ENCODE assay signal across 24 cellular contexts in genomic region chr20:53722515-53723036, GRCh38.
DNase-seq lines count a peak whose midpoint lies in the region; ATAC-seq lines count a peak whose summit lies in the region.
"Had no signal": no experiment of that assay in that cellular context is flagged by ENCODE, and none has a peak within 500 bp of the region (broad histone marks: within the 10 kb centered on the region; RNA-seq: fewer than 3 reads in every experiment).

No MANE protein-coding gene starts in this region.

- H3K27me3 Mint-ChIP-seq in T-helper 1 cell treated with Interleukin-12 subunit alpha and Interleukin-12 subunit beta and Interleukin-4 antibody, amounts not matched to agents 30 μg/mL and 1 μg/mL, for 36 hours (ENCODE audit: low read depth): no peaks in the 10 kb centered on the region
- no peaks in the 10 kb centered on the region for H3K27me3 Mint-ChIP-seq in activated T-cell treated with anti-CD3 and anti-CD28 coated beads, Interleukin-2, amount 50 U/mL, for 72 hours (ENCODE audit: low read depth)
- no peaks in the 10 kb centered on the region for H3K27me3 Mint-ChIP-seq in activated T-helper 2 cell treated with anti-CD3 and anti-CD28 coated beads, Interferon-gamma antibody, Interleukin-2, Interleukin-4, amounts not matched to agents 10 μg/mL and 5 μg/mL and 100 μg/mL, durations not matched to agents 14 hours and 24 hours and 36 hours (ENCODE audit: low read depth)
- no peaks in the 10 kb centered on the region for H3K27me3 Mint-ChIP-seq in stimulated activated memory B cell treated with anti-CD40 and anti-IgM and Interleukin-4, amounts not matched to agents 10 μg/mL and 1 μg/mL and 100 μg/mL, for 72 hours
- H3K27me3 Mint-ChIP-seq: IgD-negative memory B cell had no signal

- H3K9me3 Mint-ChIP-seq in T-helper 1 cell treated with Interleukin-12 subunit alpha and Interleukin-12 subunit beta and Interleukin-4 antibody, amounts not matched to agents 30 μg/mL and 1 μg/mL, for 36 hours: no peaks in the 10 kb centered on the region
- peaks cover 2% of the 10 kb centered on the region in 2 donors for H3K9me3 Mint-ChIP-seq in activated T-cell treated with anti-CD3 and anti-CD28 coated beads, Interleukin-2, amount 50 U/mL, for 72 hours
- no peaks in the 10 kb centered on the region for H3K9me3 Mint-ChIP-seq in activated T-helper 2 cell treated with anti-CD3 and anti-CD28 coated beads, Interferon-gamma antibody, Interleukin-2, Interleukin-4, amounts not matched to agents 10 μg/mL and 5 μg/mL and 100 μg/mL, durations not matched to agents 14 hours and 24 hours and 36 hours
- H3K9me3 Mint-ChIP-seq in stimulated activated memory B cell treated with anti-CD40 and anti-IgM and Interleukin-4, amounts not matched to agents 10 μg/mL and 1 μg/mL and 100 μg/mL, for 72 hours: no peaks in the 10 kb centered on the region
- H3K9me3 Mint-ChIP-seq: HFFc6, IgD-negative memory B cell had no signal

- peak overlapping the region; percentile 83 for H3K27ac Mint-ChIP-seq in T-helper 1 cell treated with Interleukin-12 subunit alpha and Interleukin-12 subunit beta and Interleukin-4 antibody, amounts not matched to agents 30 μg/mL and 1 μg/mL, for 36 hours
- peak overlapping the region; percentile 20 for H3K27ac Mint-ChIP-seq in activated T-cell treated with anti-CD3 and anti-CD28 coated beads, Interleukin-2, amount 50 U/mL, for 72 hours
- H3K27ac Mint-ChIP-seq in activated T-helper 2 cell treated with anti-CD3 and anti-CD28 coated beads, Interferon-gamma antibody, Interleukin-2, Interleukin-4, amounts not matched to agents 10 μg/mL and 5 μg/mL and 100 μg/mL, durations not matched to agents 14 hours and 24 hours and 36 hours: peak overlapping the region; percentile 78
- H3K27ac Mint-ChIP-seq in stimulated activated memory B cell treated with anti-CD40 and anti-IgM and Interleukin-4, amounts not matched to agents 10 μg/mL and 1 μg/mL and 100 μg/mL, for 72 hours: peak overlapping the region; percentile 71
- H3K27ac Mint-ChIP-seq: HFFc6, IgD-negative memory B cell had no signal

- H3K4me1 Mint-ChIP-seq in T-helper 1 cell treated with Interleukin-12 subunit alpha and Interleukin-12 subunit beta and Interleukin-4 antibody, amounts not matched to agents 30 μg/mL and 1 μg/mL, for 36 hours (ENCODE audit: low read depth): peaks cover 20% of the 10 kb centered on the region
- peaks cover 26% of the 10 kb centered on the region for H3K4me1 Mint-ChIP-seq in activated T-cell treated with anti-CD3 and anti-CD28 coated beads, Interleukin-2, amount 50 U/mL, for 72 hours (ENCODE audit: low read depth)
- peaks cover 19% of the 10 kb centered on the region for H3K4me1 Mint-ChIP-seq in activated T-helper 2 cell treated with anti-CD3 and anti-CD28 coated beads, Interferon-gamma antibody, Interleukin-2, Interleukin-4, amounts not matched to agents 10 μg/mL and 5 μg/mL and 100 μg/mL, durations not matched to agents 14 hours and 24 hours and 36 hours (ENCODE audit: low read depth)
- H3K4me1 Mint-ChIP-seq in stimulated activated memory B cell treated with anti-CD40 and anti-IgM and Interleukin-4, amounts not matched to agents 10 μg/mL and 1 μg/mL and 100 μg/mL, for 72 hours: peaks cover 18% of the 10 kb centered on the region

- no peak for DNase-seq in T-helper 1 cell
- DNase-seq in activated T-cell treated with anti-CD3 and anti-CD28 coated beads, Interleukin-2, amount 50 U/mL, for 72 hours: no peak
- DNase-seq in activated T-cell treated with anti-CD3 and anti-CD28 coated beads, Interleukin-2, amount 50 U/mL, for 48 hours: no peak
- DNase-seq in activated T-helper 2 cell treated with anti-CD3 and anti-CD28 coated beads, Interferon-gamma antibody, Interleukin-2, Interleukin-4, amounts not matched to agents 10 μg/mL and 5 μg/mL and 100 μg/mL, durations not matched to agents 14 hours and 24 hours and 36 hours (ENCODE audit: low spot score): no peak
- no peak for DNase-seq in AML-193 (lab: John Stamatoyannopoulos, UW)
- DNase-seq in amygdala (lab: John Stamatoyannopoulos, UW): no peak
- DNase-seq: 8988T, ACHN, Calu3, DMS79 treated with DMSO at 0.1 percent for 48 hours, GF-D8, GOT3, HFFc6, NCI-H1048, NCI-H1417, NCI-H1694, NCI-H2029 treated with DMSO at 0.1 percent for 48 hours, NCI-H446 treated with DMSO at 0.1 percent for 48 hours, NCI-H69, OCI-M1, SIG-M5 had no signal

- intact Hi-C loops in activated T-helper 2 cell treated with anti-CD3 and anti-CD28 coated beads, Interferon-gamma antibody, Interleukin-2, Interleukin-4, amounts not matched to agents 10 μg/mL and 5 μg/mL and 100 μg/mL, durations not matched to agents 14 hours and 24 hours and 36 hours (cut with micrococcal nuclease): no loop called here

- peaks cover 6% of the 10 kb centered on the region for H3K36me3 Mint-ChIP-seq in T-helper 1 cell treated with Interleukin-12 subunit alpha and Interleukin-12 subunit beta and Interleukin-4 antibody, amounts not matched to agents 30 μg/mL and 1 μg/mL, for 36 hours (ENCODE audit: low read depth)
- H3K36me3 Mint-ChIP-seq in activated T-cell treated with anti-CD3 and anti-CD28 coated beads, Interleukin-2, amount 50 U/mL, for 72 hours (ENCODE audit: insufficient read depth in 2 of 2): peaks cover 0 to 2% of the 10 kb centered on the region in 2 donors
- no peaks in the 10 kb centered on the region for H3K36me3 Mint-ChIP-seq in activated T-helper 2 cell treated with anti-CD3 and anti-CD28 coated beads, Interferon-gamma antibody, Interleukin-2, Interleukin-4, amounts not matched to agents 10 μg/mL and 5 μg/mL and 100 μg/mL, durations not matched to agents 14 hours and 24 hours and 36 hours (ENCODE audit: low read depth)
- no peaks in the 10 kb centered on the region for H3K36me3 Mint-ChIP-seq in stimulated activated memory B cell treated with anti-CD40 and anti-IgM and Interleukin-4, amounts not matched to agents 10 μg/mL and 1 μg/mL and 100 μg/mL, for 72 hours

- ATAC-seq in activated T-cell treated with anti-CD3 and anti-CD28 coated beads, Interleukin-2, amount 50 U/mL, for 72 hours (replicated peaks in 1 of 2): no peak
- no peak for ATAC-seq in stimulated activated memory B cell treated with anti-CD40 and anti-IgM and Interleukin-4, amounts not matched to agents 10 μg/mL and 1 μg/mL and 100 μg/mL, for 72 hours

- H3K4me3 Mint-ChIP-seq in T-helper 1 cell treated with Interleukin-12 subunit alpha and Interleukin-12 subunit beta and Interleukin-4 antibody, amounts not matched to agents 30 μg/mL and 1 μg/mL, for 36 hours: peak overlapping the region; percentile 46
- H3K4me3 Mint-ChIP-seq in activated T-cell treated with anti-CD3 and anti-CD28 coated beads, Interleukin-2, amount 50 U/mL, for 72 hours: no peak overlapping the region
- H3K4me3 Mint-ChIP-seq in activated T-helper 2 cell treated with anti-CD3 and anti-CD28 coated beads, Interferon-gamma antibody, Interleukin-2, Interleukin-4, amounts not matched to agents 10 μg/mL and 5 μg/mL and 100 μg/mL, durations not matched to agents 14 hours and 24 hours and 36 hours (ENCODE audit: low read depth): no peak overlapping the region
- H3K4me3 Mint-ChIP-seq in stimulated activated memory B cell treated with anti-CD40 and anti-IgM and Interleukin-4, amounts not matched to agents 10 μg/mL and 1 μg/mL and 100 μg/mL, for 72 hours: no peak overlapping the region
- H3K4me3 Mint-ChIP-seq: HFFc6 had no signal

Comparison
In these comparisons a context has a peak if more than half of its experiments do, and no peak if none do; other contexts are left out.
1. H3K27ac Mint-ChIP-seq: peak in every context shown above with its lines; median percentile 83 in T-helper 1 cell treated with Interleukin-12 subunit alpha and Interleukin-12 subunit beta and Interleukin-4 antibody, amounts not matched to agents 30 μg/mL and 1 μg/mL, for 36 hours; 78 in activated T-helper 2 cell treated with anti-CD3 and anti-CD28 coated beads, Interferon-gamma antibody, Interleukin-2, Interleukin-4, amounts not matched to agents 10 μg/mL and 5 μg/mL and 100 μg/mL, durations not matched to agents 14 hours and 24 hours and 36 hours; 71 in stimulated activated memory B cell treated with anti-CD40 and anti-IgM and Interleukin-4, amounts not matched to agents 10 μg/mL and 1 μg/mL and 100 μg/mL, for 72 hours; 20 in activated T-cell treated with anti-CD3 and anti-CD28 coated beads, Interleukin-2, amount 50 U/mL, for 72 hours.